18 cellular contexts compared by ENCODE assay signal in the genomic region with DNA sequence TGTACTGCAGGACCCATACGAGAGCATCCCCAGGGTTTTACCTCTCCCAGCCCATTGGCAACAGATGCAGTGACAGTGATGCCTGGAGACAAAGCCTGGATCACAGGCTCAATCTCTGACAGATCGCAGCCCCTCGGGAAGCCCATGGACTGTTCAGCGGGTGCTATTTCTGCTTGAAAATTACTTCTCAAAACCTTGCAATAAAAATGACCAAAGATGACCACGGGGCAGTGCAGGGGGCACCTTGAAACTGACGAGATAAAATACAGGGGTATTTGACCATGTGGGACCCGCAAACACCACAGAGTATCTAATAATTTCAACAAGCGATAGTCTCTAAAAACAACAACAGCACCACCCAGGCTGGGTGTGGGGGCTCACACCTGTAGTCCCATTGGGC.
"Had no signal": no experiment of that assay in that cellular context is flagged by ENCODE, and none has a peak within 500 bp of the region (broad histone marks: within the 10 kb centered on the region; RNA-seq: fewer than 3 reads in every experiment).

No MANE protein-coding gene starts in this region.

- H3K27ac ChIP-seq: dorsolateral prefrontal cortex, heart left ventricle, ovary, thyroid gland, upper lobe of left lung, uterus had no signal

- H3K4me1 ChIP-seq: thyroid gland, uterus had no signal

- ATAC-seq: heart left ventricle; left colon; naive thymus-derived CD4-positive, alpha-beta T cell; right cardiac atrium had no signal

- H3K36me3 ChIP-seq: heart left ventricle, ovary, thyroid gland, upper lobe of left lung, uterus had no signal

- H3K27me3 ChIP-seq: ovary, thyroid gland, upper lobe of left lung, uterus had no signal

- H3K9me3 Mint-ChIP-seq: neural crest cell had no signal

- H3K27ac Mint-ChIP-seq: naive thymus-derived CD4-positive, alpha-beta T cell; progenitor cell of endocrine pancreas had no signal

- H3K9me3 ChIP-seq: ovary, thyroid gland, upper lobe of left lung, uterus had no signal

- DNase-seq: cortex of kidney; dorsolateral prefrontal cortex; effector CD8-positive, alpha-beta T cell; foreskin melanocyte; heart left ventricle; hippocampal formation; left colon; naive thymus-derived CD4-positive, alpha-beta T cell; ovary; right cardiac atrium; small intestine; stimulated activated CD4-positive, alpha-beta T cell treated with anti-CD3 and anti-CD28 coated beads, Interleukin-12 subunit alpha, Interleukin-12 subunit beta, amount 100 ng/mL, for 4 hours; stimulated activated naive CD4-positive, alpha-beta T cell treated with Interleukin-2 at 50 U/mL for 16 hours; thyroid gland; upper lobe of left lung; uterus had no signal

- H3K36me3 Mint-ChIP-seq: naive thymus-derived CD4-positive, alpha-beta T cell had no signal

- H3K4me3 Mint-ChIP-seq: naive thymus-derived CD4-positive, alpha-beta T cell; neural crest cell had no signal

- H3K4me3 ChIP-seq: dorsolateral prefrontal cortex, heart left ventricle, ovary, thyroid gland, upper lobe of left lung, uterus had no signal

- FAIRE-seq: small intestine had no signal
